Comparison of ENCODE assay signal across 23 cellular contexts in genomic region chr10:69624245-69624786, GRCh38. TPM values are rescaled to one million over a fixed set of nuclear protein-coding genes. Genes with fewer than 3 reads are reported as not detected.
DNase-seq lines count a peak whose midpoint lies in the region; ATAC-seq, FAIRE-seq and TF ChIP-seq lines count a peak whose summit lies in the region.
"Had no signal": no experiment of that assay in that cellular context is flagged by ENCODE, and none has a peak within 500 bp of the region (broad histone marks: within the 10 kb centered on the region; RNA-seq: fewer than 3 reads in every experiment).

No MANE protein-coding gene starts in this region.

- no peaks in the 10 kb centered on the region for H3K79me2 ChIP-seq in HepG2 (ENCODE audit: insufficient read depth, low read length)

- H3K4me2 ChIP-seq in HepG2 (ENCODE audit: low read depth, low read length), result no peak overlapping the region

- peaks cover 14% of the 10 kb centered on the region for H3K9me3 Mint-ChIP-seq in T-helper 1 cell treated with Interleukin-12 subunit alpha and Interleukin-12 subunit beta and Interleukin-4 antibody, amounts not matched to agents 30 μg/mL and 1 μg/mL, for 36 hours
- peaks cover 8% of the 10 kb centered on the region for H3K9me3 Mint-ChIP-seq in activated T-helper 17 cell treated with anti-CD3 and anti-CD28 coated beads, Interleukin-2, amount 50 U/mL, for 72 hours

- H3K27me3 Mint-ChIP-seq in T-helper 1 cell treated with Interleukin-12 subunit alpha and Interleukin-12 subunit beta and Interleukin-4 antibody, amounts not matched to agents 30 μg/mL and 1 μg/mL, for 36 hours (ENCODE audit: low read depth), result no peaks in the 10 kb centered on the region
- no peaks in the 10 kb centered on the region for H3K27me3 Mint-ChIP-seq in activated T-helper 17 cell treated with anti-CD3 and anti-CD28 coated beads, Interleukin-2, amount 50 U/mL, for 72 hours

- no peak for TF ChIP-seq POLR2A in HepG2 (IDR thresholded peaks at IDR 0.05; ENCODE audit: insufficient read depth in 1 of 2, low read depth in 2 of 2, low read length in 2 of 2)
- TF ChIP-seq POLR2A in right lobe of liver (IDR thresholded peaks at IDR 0.05), result no peak
- TF ChIP-seq POLR2A in spleen (IDR thresholded peaks at IDR 0.05), result no peak

- no peaks in the 10 kb centered on the region for H3K4me1 ChIP-seq in HepG2 (ENCODE audit: insufficient read depth, low read length)
- no peaks in the 10 kb centered on the region for H3K4me1 ChIP-seq in right lobe of liver
- peaks cover 0 to under 1% (median 0%) of the 10 kb centered on the region in 6 donors for H3K4me1 ChIP-seq in spleen
- H3K4me1 ChIP-seq: HAP-1 had no signal

- H3K27me3 ChIP-seq in HepG2 (ENCODE audit: control insufficient read depth in 1 of 2, insufficient read depth in 2 of 2, low read length in 2 of 2) (peaks cover 2 to 6% of the 10 kb centered on the region in 2 experiments; a peak in 1 of 5 replicates), right lobe of liver (no peaks in the 10 kb centered on the region), spleen (replicated peaks in 1 of 7) (peaks cover 0 to 35% (median 2%) of the 10 kb centered on the region in 7 donors)

- TF ChIP-seq EP300 in HepG2 (IDR thresholded peaks at IDR 0.05; ENCODE audit: low read depth in 2 of 2, low read length in 2 of 2), result no peak
- TF ChIP-seq EP300 in HepG2 (CRISPR knock-in tag; IDR thresholded peaks at IDR 0.05; ENCODE audit: borderline replicate concordance), result no peak

- no peak for TF ChIP-seq RAD21 in HepG2 (CRISPR knock-in tag; IDR thresholded peaks at IDR 0.05)

- H3K4me3 Mint-ChIP-seq in T-helper 1 cell treated with Interleukin-12 subunit alpha and Interleukin-12 subunit beta and Interleukin-4 antibody, amounts not matched to agents 30 μg/mL and 1 μg/mL, for 36 hours, result peak overlapping the region; percentile 23
- peak overlapping the region; percentile 55 for H3K4me3 Mint-ChIP-seq in activated T-helper 17 cell treated with anti-CD3 and anti-CD28 coated beads, Interleukin-2, amount 50 U/mL, for 72 hours

- BruUV-seq in HepG2 (replicated peaks; lab: Mats Ljungman, UMichigan), result no TSS peak

- in situ Hi-C loops in HepG2 (cut with HindIII; ENCODE audit: extremely low pct_ligation_motif_present, low pct_unique_long_range_greater_than_20kb), result no loop called here

- H4K20me1 ChIP-seq in HepG2 (ENCODE audit: insufficient read depth, low read length), result no peaks in the 10 kb centered on the region

- H3K27ac ChIP-seq in HepG2 (ENCODE audit: extremely low read length, insufficient read depth, low read length), result no peak overlapping the region
- H3K27ac ChIP-seq in right lobe of liver, result no peak overlapping the region
- H3K27ac ChIP-seq in spleen, result peak overlapping the region in 6 of 8 donors; percentile 6 to 58 (median 28)
- H3K27ac ChIP-seq: 22Rv1, C4-2B had no signal

- POLR2A ChIA-PET in HepG2 (lab: Yijun Ruan, JAX), result no interaction called here

- H3K27ac Mint-ChIP-seq in T-helper 1 cell treated with Interleukin-12 subunit alpha and Interleukin-12 subunit beta and Interleukin-4 antibody, amounts not matched to agents 30 μg/mL and 1 μg/mL, for 36 hours, result peak overlapping the region; percentile 72
- peak overlapping the region; percentile 63 for H3K27ac Mint-ChIP-seq in activated T-helper 17 cell treated with anti-CD3 and anti-CD28 coated beads, Interleukin-2, amount 50 U/mL, for 72 hours

- CTCF ChIA-PET in HepG2 (lab: Yijun Ruan, JAX; ENCODE audit: low intra/inter-chr PET ratio, low total read pairs), result no interaction called here

- H2AFZ ChIP-seq in HepG2 (ENCODE audit: low read length), result no peak overlapping the region

- no peaks in the 10 kb centered on the region for H3K9me3 ChIP-seq in HepG2 (ENCODE audit: low read length)
- H3K9me3 ChIP-seq in right lobe of liver, result no peaks in the 10 kb centered on the region
- peaks cover 0 to 22% (median 10%) of the 10 kb centered on the region in 8 donors for H3K9me3 ChIP-seq in spleen

- peaks cover 13% of the 10 kb centered on the region for H3K4me1 Mint-ChIP-seq in T-helper 1 cell treated with Interleukin-12 subunit alpha and Interleukin-12 subunit beta and Interleukin-4 antibody, amounts not matched to agents 30 μg/mL and 1 μg/mL, for 36 hours (ENCODE audit: low read depth)
- peaks cover 13% of the 10 kb centered on the region for H3K4me1 Mint-ChIP-seq in activated T-helper 17 cell treated with anti-CD3 and anti-CD28 coated beads, Interleukin-2, amount 50 U/mL, for 72 hours

- no peaks in the 10 kb centered on the region for H3K36me3 ChIP-seq in HepG2 (replicated peaks in 1 of 2; ENCODE audit: control insufficient read depth in 1 of 2, insufficient read depth in 2 of 2, low read length in 2 of 2)
- H3K36me3 ChIP-seq in right lobe of liver, result no peaks in the 10 kb centered on the region
- no peaks in the 10 kb centered on the region for H3K36me3 ChIP-seq in spleen
- H3K36me3 ChIP-seq: HAP-1 had no signal

- DNase-seq in T-helper 1 cell (no peak), HepG2 (ENCODE audit: low spot score) (no peak), right lobe of liver (no peak), spleen (no peak), nucleus accumbens (lab: John Stamatoyannopoulos, UW) (no peak), glomerular visceral epithelial cell (ENCODE audit: extremely low spot score) (no peak)
- DNase-seq: DMS79 treated with DMSO at 0.1 percent for 48 hours, GDM1, KBM-7, NCI-H1092 treated with DMSO at 0.1 percent for 48 hours, NCI-H1694, NCI-H2107, NCI-H226, NCI-H526, RPMI8226 had no signal

- FAIRE-seq in HepG2 (lab: Jason Lieb, UNC), result no peak

- no peak overlapping the region for H3K9ac ChIP-seq in HepG2 (ENCODE audit: insufficient read depth, low read depth, low read length)

- ATAC-seq in HepG2, result no peak
- ATAC-seq in right lobe of liver, result no peak
- ATAC-seq in activated T-helper 17 cell treated with anti-CD3 and anti-CD28 coated beads, Interleukin-2, amount 50 U/mL, for 72 hours (replicated peaks), result no peak

- H3K4me3 ChIP-seq in HepG2 (replicated peaks in 1 of 3; ENCODE audit: insufficient read depth in 1 of 3, low read depth in 2 of 3, low read length in 3 of 3) (no peak overlapping the region), right lobe of liver (no peak overlapping the region), spleen (no peak overlapping the region)
- H3K4me3 ChIP-seq: HAP-1 had no signal

- intact Hi-C loops in HepG2 (cut with micrococcal nuclease; ENCODE audit: unreplicated experiment) (no loop called here), right lobe of liver (cut with DNase I) (no loop called here), spleen (cut with DNase I; ENCODE audit: low total_unique reads) (no loop called here)

- TF ChIP-seq CTCF in HepG2 (CRISPR knock-in tag; IDR thresholded peaks at IDR 0.05) (no peak), right lobe of liver (IDR thresholded peaks at IDR 0.05) (no peak), spleen (IDR thresholded peaks at IDR 0.05 in 8 of 11, conservative IDR thresholded peaks at IDR 0.05 in 3 of 11) (no peak)

- no peaks in the 10 kb centered on the region for H3K36me3 Mint-ChIP-seq in T-helper 1 cell treated with Interleukin-12 subunit alpha and Interleukin-12 subunit beta and Interleukin-4 antibody, amounts not matched to agents 30 μg/mL and 1 μg/mL, for 36 hours (ENCODE audit: low read depth)
- H3K36me3 Mint-ChIP-seq in activated T-helper 17 cell treated with anti-CD3 and anti-CD28 coated beads, Interleukin-2, amount 50 U/mL, for 72 hours (ENCODE audit: low read depth), result no peaks in the 10 kb centered on the region

- WGBS in HepG2 (ENCODE audit: low lambda C conversion rate), result 1% methylated on average over 2 of the region's 2 CpGs
- 26% methylated on average over 2 of the region's 2 CpGs for WGBS in right lobe of liver (ENCODE audit: insufficient coverage, low coverage, low lambda C conversion rate, missing lambda C conversion rate)
- 3 to 15% (median 13%) methylated on average over 2 of the region's 2 CpGs for WGBS in spleen, 5 donors

RNA-seq across cellular contexts. Expression of gene FAM241B, which starts 5.7 kb away (rescaled TPM):
- total RNA-seq in HepG2 (2016; rRNA removed; fragmentation: Illumina TruSeq; extraction: Trizol), result 1.9 and 2.0 TPM in 2 replicates
- 1.2 and 1.6 TPM in 2 replicates for total RNA-seq in HepG2 (2016; cell fraction: cytosol; rRNA removed; fragmentation: Illumina TruSeq; extraction: Trizol; ENCODE audit: low read depth)
- 1.4 and 1.8 TPM in 2 replicates for total RNA-seq in HepG2 (2016; cell fraction: insoluble cytoplasmic fraction; rRNA removed; fragmentation: Illumina TruSeq; extraction: Trizol)
- 1.9 and 2.5 TPM in 2 replicates for total RNA-seq in HepG2 (2016; cell fraction: membrane; rRNA removed; fragmentation: Illumina TruSeq; extraction: Trizol)
- 2.2 and 2.3 TPM in 2 replicates for total RNA-seq in HepG2 (2016; cell fraction: nucleus; rRNA removed; fragmentation: Illumina TruSeq; extraction: Trizol)
- polyA plus RNA-seq in HepG2 (2011; rRNA removed), result 4.0 and 5.8 TPM in 2 replicates
- polyA plus RNA-seq in HepG2 (2011; cell fraction: cytosol; rRNA removed), result 4.4 and 5.3 TPM in 2 replicates
- polyA plus RNA-seq in HepG2 (2011; cell fraction: nucleus; rRNA removed), result 2.9 and 4.9 TPM in 2 replicates
- polyA plus RNA-seq in HepG2 (2012), result 2.2 and 3.5 TPM in 2 replicates
- polyA plus RNA-seq in HepG2 (2016; cell fraction: cytosol; fragmentation: Illumina TruSeq; extraction: Trizol; ENCODE audit: low read depth), result 2.6 and 2.8 TPM in 2 replicates
- 4.5 and 5.3 TPM in 2 replicates for polyA plus RNA-seq in HepG2 (2016; cell fraction: insoluble cytoplasmic fraction; fragmentation: Illumina TruSeq; extraction: Trizol; ENCODE audit: low read depth)
- polyA plus RNA-seq in HepG2 (2016; cell fraction: membrane; fragmentation: Illumina TruSeq; extraction: Trizol; ENCODE audit: low read depth), result 2.9 TPM in 2 replicates
- polyA plus RNA-seq in HepG2 (2016; cell fraction: nucleus; fragmentation: Illumina TruSeq; extraction: Trizol; ENCODE audit: insufficient read depth, low read depth), result 4.9 and 6.1 TPM in 2 replicates
- 7.1 and 10.4 TPM in 2 replicates for polyA minus RNA-seq in HepG2 (2011; rRNA and poly(A)+ RNA removed; ENCODE audit: low replicate concordance)
- 0.99 TPM in 1 of 2 replicates, not detected in the other for polyA minus RNA-seq in HepG2 (2011; cell fraction: cytosol; rRNA and poly(A)+ RNA removed)
- 2.6 and 4.7 TPM in 2 replicates for polyA minus RNA-seq in HepG2 (2011; cell fraction: nucleus; rRNA and poly(A)+ RNA removed)
- total RNA-seq in right lobe of liver, result 1 to 10 TPM in 5 of 6 experiments, under 1 TPM in 1; 0.74 to 3.9 (median 1.5) TPM
- 10 to 100 TPM in 1 of 2 donors, 1 to 10 TPM in 1; 9.4 to 16.0 TPM for total RNA-seq in activated T-helper 17 cell treated with anti-CD3 and anti-CD28 coated beads, Interleukin-2, amount 50 U/mL, for 72 hours
- total RNA-seq in spleen, result 1 to 10 TPM in 6 of 7 donors, under 1 TPM in 1; 0.77 to 2.8 (median 1.8) TPM
- 1 to 10 TPM; 1.6 to 3.2 (median 1.7) TPM for polyA plus RNA-seq in spleen
- total RNA-seq: OCI-LY7 had no signal

RNA-seq across cellular contexts. Expression of gene NEUROG3, which starts 51.1 kb away (rescaled TPM):
- not detected in 2 replicates for total RNA-seq in HepG2 (2016; rRNA removed; fragmentation: Illumina TruSeq; extraction: Trizol)
- total RNA-seq in HepG2 (2016; cell fraction: cytosol; rRNA removed; fragmentation: Illumina TruSeq; extraction: Trizol; ENCODE audit: low read depth), result not detected in 2 replicates
- total RNA-seq in HepG2 (2016; cell fraction: insoluble cytoplasmic fraction; rRNA removed; fragmentation: Illumina TruSeq; extraction: Trizol), result not detected in 2 replicates
- total RNA-seq in HepG2 (2016; cell fraction: membrane; rRNA removed; fragmentation: Illumina TruSeq; extraction: Trizol), result not detected in 2 replicates
- total RNA-seq in HepG2 (2016; cell fraction: nucleus; rRNA removed; fragmentation: Illumina TruSeq; extraction: Trizol), result not detected in 2 replicates
- not detected in 2 replicates for polyA plus RNA-seq in HepG2 (2011; rRNA removed)
- polyA plus RNA-seq in HepG2 (2011; cell fraction: cytosol; rRNA removed), result not detected in 2 replicates
- polyA plus RNA-seq in HepG2 (2011; cell fraction: nucleus; rRNA removed), result not detected in 2 replicates
- polyA plus RNA-seq in HepG2 (2012), result not detected in 2 replicates
- not detected in 2 replicates for polyA plus RNA-seq in HepG2 (2016; cell fraction: cytosol; fragmentation: Illumina TruSeq; extraction: Trizol; ENCODE audit: low read depth)
- not detected in 2 replicates for polyA plus RNA-seq in HepG2 (2016; cell fraction: insoluble cytoplasmic fraction; fragmentation: Illumina TruSeq; extraction: Trizol; ENCODE audit: low read depth)
- not detected in 2 replicates for polyA plus RNA-seq in HepG2 (2016; cell fraction: membrane; fragmentation: Illumina TruSeq; extraction: Trizol; ENCODE audit: low read depth)
- polyA plus RNA-seq in HepG2 (2016; cell fraction: nucleus; fragmentation: Illumina TruSeq; extraction: Trizol; ENCODE audit: insufficient read depth, low read depth), result not detected in 2 replicates
- polyA minus RNA-seq in HepG2 (2011; rRNA and poly(A)+ RNA removed; ENCODE audit: low replicate concordance), result not detected in 2 replicates
- not detected in 2 replicates for polyA minus RNA-seq in HepG2 (2011; cell fraction: cytosol; rRNA and poly(A)+ RNA removed)
- polyA minus RNA-seq in HepG2 (2011; cell fraction: nucleus; rRNA and poly(A)+ RNA removed), result not detected in 2 replicates
- total RNA-seq in right lobe of liver, result not detected
- 1 to 10 TPM in 1 of 2 donors, under 1 TPM in 1; 0.78 to 1.1 TPM for total RNA-seq in activated T-helper 17 cell treated with anti-CD3 and anti-CD28 coated beads, Interleukin-2, amount 50 U/mL, for 72 hours
- not detected for total RNA-seq in spleen
- polyA plus RNA-seq in spleen, result under 1 TPM in 2 of 3 donors, not detected in 1; 0.06 TPM
- total RNA-seq: HT1080, M059J, OCI-LY7 had no signal

Comparison
In these comparisons a context has a peak if more than half of its experiments do, and no peak if none do; other contexts are left out.
1. H3K27ac ChIP-seq: peak in spleen (6 of 8); none in HepG2 (single experiment) and right lobe of liver (0 of 3).